8 cellular contexts compared by ENCODE assay signal in the genomic region with DNA sequence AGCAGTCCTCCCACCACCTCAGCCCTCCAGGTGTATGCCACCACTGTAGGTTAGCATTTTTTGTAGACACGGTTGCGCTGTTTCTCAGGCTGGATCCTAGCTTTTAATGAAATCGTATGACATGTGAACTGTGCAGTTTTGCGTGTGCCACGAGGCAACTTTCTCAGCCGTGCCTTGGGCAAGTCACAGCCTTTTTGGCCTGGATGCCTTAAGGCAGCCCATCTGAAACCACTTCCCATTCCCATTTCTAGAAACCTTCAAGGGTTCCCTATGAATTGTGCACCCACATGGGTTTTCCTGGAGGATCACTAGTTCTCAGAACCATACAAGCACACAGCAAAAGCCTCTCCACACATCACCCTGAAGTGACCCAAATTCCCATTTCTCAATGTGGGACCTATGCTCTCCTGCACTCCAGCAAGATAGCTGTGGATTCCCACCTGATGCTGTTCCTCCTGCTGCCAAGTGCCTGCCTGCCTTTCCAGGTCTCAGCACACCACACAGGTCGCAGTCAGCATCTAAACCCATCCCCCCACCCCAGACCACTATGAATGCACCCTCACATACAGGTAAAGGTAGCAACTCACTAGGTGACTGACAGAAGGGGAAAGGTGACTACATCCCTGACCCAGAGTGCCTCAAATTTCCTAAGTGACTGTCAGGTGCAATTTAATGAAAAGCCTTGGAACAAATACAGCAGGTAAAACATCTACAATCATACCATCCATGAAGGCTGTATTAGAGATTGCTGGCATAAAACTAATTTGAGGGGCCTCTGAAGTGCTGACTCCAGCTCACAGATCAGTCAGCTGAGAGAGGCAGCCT. TPM values are rescaled to one million over a fixed set of nuclear protein-coding genes. Genes with fewer than 3 reads are reported as not detected.
A peak's percentile ranks its signal among the peaks of the same experiment; 100 is the strongest.
DNase-seq lines count a peak whose midpoint lies in the region; ATAC-seq and TF ChIP-seq lines count a peak whose summit lies in the region.

No MANE protein-coding gene starts in this region.

- H3K4me3 Mint-ChIP-seq in activated CD4-positive, alpha-beta T cell treated with anti-CD3 and anti-CD28 coated beads for 36 hours = no peak overlapping the region
- no peak overlapping the region for H3K4me3 Mint-ChIP-seq in chondrocyte (ENCODE audit: unreplicated experiment)

- H3K36me3 Mint-ChIP-seq in activated CD4-positive, alpha-beta T cell treated with anti-CD3 and anti-CD28 coated beads for 36 hours (ENCODE audit: low read depth) = peaks cover 34% of the 10 kb centered on the region
- H3K36me3 Mint-ChIP-seq in chondrocyte (ENCODE audit: low read depth) = peaks cover 29% of the 10 kb centered on the region

- no peak overlapping the region for H3K4me3 ChIP-seq in NB4 (ENCODE audit: low read depth, low read length)
- H3K4me3 ChIP-seq in prostate gland = no peak overlapping the region

- no peaks in the 10 kb centered on the region for H3K36me3 ChIP-seq in prostate gland

- intact Hi-C loops in activated CD4-positive, alpha-beta T cell treated with anti-CD3 and anti-CD28 coated beads for 36 hours (cut with DNase I, micrococcal nuclease) = loop anchor here (1.0 kb wide), 2 partner anchors 42 to 259 kb away; no protein-coding TSS in a partner anchor
- intact Hi-C loops in prostate gland (cut with DNase I) = loop anchor here (2.0 to 5.0 kb wide), 3 partner anchors 43 to 438 kb away; no protein-coding TSS in a partner anchor

- CTCF ChIA-PET in activated CD4-positive, alpha-beta T cell treated with anti-CD3 and anti-CD28 coated beads for 36 hours (lab: Charles Lee) = interaction anchor here (0.6 to 2.6 kb wide), 17 partner anchors 8 to 435 kb away, joined by 3 to 19 read pairs (median 3); partner anchors contain the start of gene RRBP1

- H3K27me3 Mint-ChIP-seq in activated CD4-positive, alpha-beta T cell treated with anti-CD3 and anti-CD28 coated beads for 36 hours = no peaks in the 10 kb centered on the region
- H3K27me3 Mint-ChIP-seq in chondrocyte (ENCODE audit: low read depth) = no peaks in the 10 kb centered on the region

- TF ChIP-seq CTCF in NB4 (IDR thresholded peaks at IDR 0.05; ENCODE audit: low read depth, low read length) = no peak
- no peak for TF ChIP-seq CTCF in chondrocyte (IDR thresholded peaks at IDR 0.05)
- TF ChIP-seq CTCF in prostate gland (IDR thresholded peaks at IDR 0.05) = no peak

- H3K9me3 ChIP-seq in prostate gland = no peaks in the 10 kb centered on the region

- H3K4me1 Mint-ChIP-seq in activated CD4-positive, alpha-beta T cell treated with anti-CD3 and anti-CD28 coated beads for 36 hours = peaks cover 16% of the 10 kb centered on the region
- H3K4me1 Mint-ChIP-seq in chondrocyte (ENCODE audit: low read depth) = peaks cover 67% of the 10 kb centered on the region

- peak; percentile 5 for ATAC-seq in activated CD4-positive, alpha-beta T cell treated with anti-CD3 and anti-CD28 coated beads for 36 hours
- peak; percentile 7 for ATAC-seq in stimulated activated naive CD8-positive, alpha-beta T cell treated with anti-CD3 and anti-CD28 coated beads, Interleukin-15, Interleukin-2, amounts not matched to agents 100 U/mL and 50 U/mL, for 24 hours

- no peaks in the 10 kb centered on the region for H3K27me3 ChIP-seq in prostate gland (replicated peaks; ENCODE audit: insufficient read depth)

- 62% methylated on average over 7 of the region's 7 CpGs for WGBS in prostate gland

- no peaks in the 10 kb centered on the region for H3K4me1 ChIP-seq in prostate gland (replicated peaks)

- no peaks in the 10 kb centered on the region for H3K9me3 Mint-ChIP-seq in activated CD4-positive, alpha-beta T cell treated with anti-CD3 and anti-CD28 coated beads for 36 hours (ENCODE audit: low read depth)
- no peaks in the 10 kb centered on the region for H3K9me3 Mint-ChIP-seq in chondrocyte (ENCODE audit: low read depth)

- DNase-seq in activated CD4-positive, alpha-beta T cell treated with anti-CD3 and anti-CD28 coated beads for 36 hours = no peak
- no peak for DNase-seq in activated CD4-positive, alpha-beta T cell treated with anti-CD3 and anti-CD28 coated beads, Interleukin-2, amount 50 U/mL, for 1 hour
- DNase-seq in NB4 (ENCODE audit: low read depth) = no peak
- DNase-seq in chondrocyte (ENCODE audit: low spot score) = no peak
- DNase-seq in stimulated activated naive CD8-positive, alpha-beta T cell treated with anti-CD3 and anti-CD28 coated beads, Interleukin-15, Interleukin-2, amounts not matched to agents 100 U/mL and 50 U/mL, for 24 hours = no peak
- no peak for DNase-seq in NCI-H774 (lab: John Stamatoyannopoulos, UW)
- DNase-seq in prostate gland (ENCODE audit: low spot score) = no peak
- no peak for DNase-seq in activated effector memory CD4-positive, alpha-beta T cell treated with anti-CD3 and anti-CD28 coated beads, Interleukin-2, amount 50 U/mL, for 16 hours

- H3K27ac Mint-ChIP-seq in activated CD4-positive, alpha-beta T cell treated with anti-CD3 and anti-CD28 coated beads for 36 hours = peak overlapping the region; percentile 55
- H3K27ac Mint-ChIP-seq in chondrocyte (ENCODE audit: unreplicated experiment) = peak overlapping the region; percentile 99

- POLR2A ChIA-PET in activated CD4-positive, alpha-beta T cell treated with anti-CD3 and anti-CD28 coated beads for 36 hours (lab: Charles Lee) = interaction anchor here (1.1 kb wide), 1 partner anchor 257 kb away, joined by 4 read pairs; the partner anchor contains the start of gene RRBP1

- peak; percentile 20 for TF ChIP-seq POLR2A in NB4 (IDR thresholded peaks at IDR 0.05; ENCODE audit: extremely low read depth, insufficient read length)
- TF ChIP-seq POLR2A in prostate gland (IDR thresholded peaks at IDR 0.05) = no peak

- H3K27ac ChIP-seq in prostate gland = no peak overlapping the region

RNA-seq across cellular contexts. Expression of gene SNX5, which starts 28.8 kb away (rescaled TPM):
- total RNA-seq in activated CD4-positive, alpha-beta T cell treated with anti-CD3 and anti-CD28 coated beads for 36 hours = 100 to 1,000 TPM; 204 to 227 TPM
- total RNA-seq in chondrocyte (74.1 to 133 TPM (median 82.5 TPM) in 3 replicates), prostate gland (10 to 100 TPM; 48.3 to 84.8 TPM)

RNA-seq across cellular contexts. Expression of gene MGME1, which starts 29.0 kb away (rescaled TPM):
- total RNA-seq in activated CD4-positive, alpha-beta T cell treated with anti-CD3 and anti-CD28 coated beads for 36 hours = 10 to 100 TPM; 24.1 to 29.7 TPM
- total RNA-seq in chondrocyte = 13.6 to 21.3 TPM (median 15.1 TPM) in 3 replicates
- total RNA-seq in prostate gland = 10 to 100 TPM; 11.1 to 15.5 TPM
